ENCODE assay signal across 17 cellular contexts in genomic region chr10:91378061-91378460, GRCh38. TPM values are rescaled to one million over a fixed set of nuclear protein-coding genes. Genes with fewer than 3 reads are reported as not detected.
DNase-seq lines count a peak whose midpoint lies in the region; ATAC-seq, FAIRE-seq and TF ChIP-seq lines count a peak whose summit lies in the region.
"Had no signal": no experiment of that assay in that cellular context is flagged by ENCODE, and none has a peak within 500 bp of the region (broad histone marks: within the 10 kb centered on the region; RNA-seq: fewer than 3 reads in every experiment).

No MANE protein-coding gene starts in this region.

- no peak overlapping the region for H3K4me3 Mint-ChIP-seq in astrocyte (ENCODE audit: unreplicated experiment)

- DNase-seq in activated gamma-delta T cell treated with Interleukin-2 at 50 U/mL for 16 hours (peak; percentile 29), activated gamma-delta T cell (lab: John Stamatoyannopoulos, UW) (no peak), KBM-7 (peak; percentile 37), astrocyte (ENCODE audit: low read depth) (peak; percentile 88), small intestine (peak; percentile 31), upper lobe of right lung (no peak), COLO668 (lab: John Stamatoyannopoulos, UW; ENCODE audit: unreplicated experiment) (no peak), NCI-H2107 (lab: John Stamatoyannopoulos, UW) (no peak)
- DNase-seq: activated CD4-positive, alpha-beta T cell treated with anti-CD3 and anti-CD28 coated beads, Interleukin-2, amount 50 U/mL, for 1 hour; cortex of kidney; lower lobe of right lung; NCI-H1436 treated with DMSO at 0.1 percent for 48 hours had no signal

- no peaks in the 10 kb centered on the region for H4K20me1 ChIP-seq in astrocyte (ENCODE audit: insufficient read depth, low read length)

- H3K27ac ChIP-seq in astrocyte (ENCODE audit: low read depth, low read length) = no peak overlapping the region
- no peak overlapping the region for H3K27ac ChIP-seq in small intestine (ENCODE audit: low read depth in 1 of 2, low read length in 1 of 2)
- H3K27ac ChIP-seq in upper lobe of right lung = no peak overlapping the region
- H3K27ac ChIP-seq: C4-2B, HL-60, lower lobe of right lung, RWPE1 had no signal

- peaks cover 27% of the 10 kb centered on the region for H3K9me3 Mint-ChIP-seq in astrocyte (ENCODE audit: unreplicated experiment)

- ATAC-seq in upper lobe of right lung = no peak
- ATAC-seq: GM12878, lower lobe of right lung had no signal

- TF ChIP-seq CTCF in astrocyte (IDR thresholded peaks at IDR 0.05; ENCODE audit: insufficient read depth, low read depth, low read length) = no peak
- no peak for TF ChIP-seq CTCF in upper lobe of right lung (IDR thresholded peaks at IDR 0.05)

- H3K36me3 ChIP-seq in astrocyte (ENCODE audit: insufficient read depth, low read length) (no peaks in the 10 kb centered on the region), small intestine (ENCODE audit: control insufficient read depth in 2 of 2, insufficient read depth in 2 of 2, low read length in 2 of 2) (no peaks in the 10 kb centered on the region), upper lobe of right lung (no peaks in the 10 kb centered on the region)
- H3K36me3 ChIP-seq: lower lobe of right lung had no signal

- H3K4me1 ChIP-seq in astrocyte (ENCODE audit: insufficient read depth, low read length) (peaks cover 26% of the 10 kb centered on the region), small intestine (ENCODE audit: control insufficient read depth in 2 of 2, insufficient read depth in 1 of 2, low read depth in 1 of 2, low read length in 1 of 2) (peaks cover 0 to 4% of the 10 kb centered on the region in 2 donors), upper lobe of right lung (no peaks in the 10 kb centered on the region)
- H3K4me1 ChIP-seq: lower lobe of right lung had no signal

- peak overlapping the region; percentile 6 for H3K4me2 ChIP-seq in astrocyte (ENCODE audit: low read length)

- no peak overlapping the region for H3K27ac Mint-ChIP-seq in astrocyte (ENCODE audit: unreplicated experiment)
- H3K27ac Mint-ChIP-seq: progenitor cell of endocrine pancreas had no signal

- no peaks in the 10 kb centered on the region for H3K36me3 Mint-ChIP-seq in astrocyte (ENCODE audit: low read depth, unreplicated experiment)

- in situ Hi-C loops in KBM-7 (cut with MboI; ENCODE audit: low pct_unique_long_range_greater_than_20kb, low sequenced_read_pairs) = no loop called here

- no peaks in the 10 kb centered on the region for H3K27me3 ChIP-seq in astrocyte (ENCODE audit: insufficient read depth, low read length)
- peaks cover 0 to 3% of the 10 kb centered on the region in 2 donors for H3K27me3 ChIP-seq in small intestine (ENCODE audit: control insufficient read depth in 2 of 2, insufficient read depth in 2 of 2, low read length in 2 of 2)
- no peaks in the 10 kb centered on the region for H3K27me3 ChIP-seq in upper lobe of right lung

- no peak overlapping the region for H3K9ac ChIP-seq in astrocyte (ENCODE audit: low read length)

- intact Hi-C loops in upper lobe of right lung (cut with DNase I) = no loop called here

- H3K9me3 ChIP-seq in astrocyte (ENCODE audit: insufficient read depth, low read depth, low read length) = no peaks in the 10 kb centered on the region
- peaks cover 3% of the 10 kb centered on the region for H3K9me3 ChIP-seq in small intestine (ENCODE audit: control insufficient read depth, low read depth)
- peaks cover 17% of the 10 kb centered on the region for H3K9me3 ChIP-seq in upper lobe of right lung

- FAIRE-seq in astrocyte (lab: Jason Lieb, UNC) (peak; percentile 77), small intestine (lab: Jason Lieb, UNC) (no peak)
- FAIRE-seq: GM12878 had no signal

- H3K4me3 ChIP-seq in astrocyte (ENCODE audit: insufficient read depth, low read depth, low read length) (no peak overlapping the region), small intestine (ENCODE audit: low read depth in 1 of 2, low read length in 2 of 2) (no peak overlapping the region), upper lobe of right lung (no peak overlapping the region)
- H3K4me3 ChIP-seq: GM12878, lower lobe of right lung had no signal

- H2AFZ ChIP-seq in astrocyte (ENCODE audit: low read depth, low read length) = no peak overlapping the region

- H3K79me2 ChIP-seq in astrocyte (ENCODE audit: insufficient read depth, low read length) = no peaks in the 10 kb centered on the region

- peaks cover 11% of the 10 kb centered on the region for H3K4me1 Mint-ChIP-seq in astrocyte (ENCODE audit: low read depth, unreplicated experiment)

- H3K27me3 Mint-ChIP-seq in astrocyte (ENCODE audit: low read depth, unreplicated experiment) = no peaks in the 10 kb centered on the region

RNA-seq across cellular contexts. Expression of gene HECTD2, which starts 32.1 kb away (rescaled TPM):
- total RNA-seq in astrocyte (11.9 and 15.4 TPM in 2 replicates), upper lobe of right lung (14.8 TPM)
- polyA plus RNA-seq in small intestine = 1 to 10 TPM in 2 of 3 donors, under 1 TPM in 1; 0.89 to 2.9 (median 1.6) TPM

Comparison
In these comparisons a context has a peak if more than half of its experiments do, and no peak if none do; other contexts are left out.
1. DNase-seq: peak in activated gamma-delta T cell treated with Interleukin-2 at 50 U/mL for 16 hours (single experiment), KBM-7 (single experiment), astrocyte (single experiment) and small intestine (single experiment); none in activated gamma-delta T cell (single experiment), upper lobe of right lung (single experiment), COLO668 (single experiment) and NCI-H2107 (single experiment).